Comparison of ENCODE assay signal across 22 cellular contexts in genomic region chr10:36344240-36344639, GRCh38.
A peak's percentile ranks its signal among the peaks of the same experiment; 100 is the strongest.
DNase-seq lines count a peak whose midpoint lies in the region; ATAC-seq and TF ChIP-seq lines count a peak whose summit lies in the region.
"Had no signal": no experiment of that assay in that cellular context is flagged by ENCODE, and none has a peak within 500 bp of the region (broad histone marks: within the 10 kb centered on the region; RNA-seq: fewer than 3 reads in every experiment).

No MANE protein-coding gene starts in this region.

- no peaks in the 10 kb centered on the region for H3K9me3 ChIP-seq in skeletal muscle satellite cell (replicated peaks; ENCODE audit: low read length)
- H3K9me3 ChIP-seq: lower lobe of right lung, pancreas, sigmoid colon, thyroid gland had no signal

- no peak for ATAC-seq in stimulated activated naive CD8-positive, alpha-beta T cell treated with anti-CD3 and anti-CD28 coated beads, Interleukin-15, Interleukin-2, amounts not matched to agents 100 U/mL and 50 U/mL, for 24 hours
- ATAC-seq in GM18511 (IDR thresholded peaks at IDR 0.05; ENCODE audit: unreplicated experiment): no peak
- ATAC-seq: activated T-cell treated with anti-CD3 and anti-CD28 coated beads, Interleukin-2, amount 50 U/mL, for 4 hours; lower lobe of right lung; naive thymus-derived CD4-positive, alpha-beta T cell; pancreas; stimulated activated memory B cell treated with anti-CD40 and anti-IgM and Interleukin-4, amounts not matched to agents 10 μg/mL and 1 μg/mL and 100 μg/mL, for 72 hours had no signal

- H3K4me1 Mint-ChIP-seq in chondrocyte (ENCODE audit: low read depth): peaks cover 33% of the 10 kb centered on the region
- H3K4me1 Mint-ChIP-seq: activated naive CD4-positive, alpha-beta T cell treated with anti-CD3 and anti-CD28 coated beads, Interleukin-2, amount 10 ng/mL, durations not matched to agents 7 days and 5 days; naive thymus-derived CD4-positive, alpha-beta T cell; stimulated activated memory B cell treated with anti-CD40 and anti-IgM and Interleukin-4, amounts not matched to agents 10 μg/mL and 1 μg/mL and 100 μg/mL, for 72 hours had no signal

- H3K36me3 ChIP-seq in skeletal muscle satellite cell (ENCODE audit: insufficient read depth, low read length): no peaks in the 10 kb centered on the region
- H3K36me3 ChIP-seq: lower lobe of right lung, pancreas, sigmoid colon, thyroid gland had no signal

- peak overlapping the region; percentile 8 for H3K9ac ChIP-seq in skeletal muscle satellite cell (ENCODE audit: low read depth, low read length)

- peak; percentile 12 for DNase-seq in GM04504 (ENCODE audit: low read depth)
- DNase-seq in amniotic epithelial cell (ENCODE audit: low read depth): peak; percentile 57
- DNase-seq in iris pigment epithelial cell (ENCODE audit: low read depth): peak; percentile 7
- DNase-seq in stimulated activated naive CD8-positive, alpha-beta T cell treated with anti-CD3 and anti-CD28 coated beads, Interleukin-15, Interleukin-2, amounts not matched to agents 100 U/mL and 50 U/mL, for 24 hours: no peak
- no peak for DNase-seq in chondrocyte (ENCODE audit: low spot score)
- DNase-seq in SKM-1 treated with dmso at 0.1 percent for 144 hours (lab: John Stamatoyannopoulos, UW; ENCODE audit: unreplicated experiment): no peak
- DNase-seq: activated CD8-positive, alpha-beta memory T cell treated with anti-CD3 and anti-CD28 coated beads for 24 hours; activated naive CD4-positive, alpha-beta T cell treated with anti-CD3 and anti-CD28 coated beads, Interleukin-2, amount 10 ng/mL, durations not matched to agents 7 days and 5 days; activated T-cell treated with anti-CD3 and anti-CD28 coated beads, Interleukin-2, amount 50 U/mL, for 4 hours; hypothalamus; Karpas-422; kidney; lower lobe of right lung; naive thymus-derived CD4-positive, alpha-beta T cell; NCI-H1417; NCI-H524 treated with DMSO at 0.1 percent for 48 hours; pancreas; sigmoid colon; thyroid gland had no signal

- no peak overlapping the region for H3K4me3 ChIP-seq in skeletal muscle satellite cell (ENCODE audit: low read length)
- H3K4me3 ChIP-seq: lower lobe of right lung, pancreas, sigmoid colon, thyroid gland had no signal

- H3K4me1 ChIP-seq in skeletal muscle satellite cell (ENCODE audit: control insufficient read depth, insufficient read depth, low read length): peaks cover 39% of the 10 kb centered on the region
- H3K4me1 ChIP-seq: lower lobe of right lung, pancreas, thyroid gland had no signal

- H3K4me2 ChIP-seq in skeletal muscle satellite cell (ENCODE audit: low read length): peak overlapping the region; percentile 26

- H3K27ac Mint-ChIP-seq in chondrocyte (ENCODE audit: unreplicated experiment): no peak overlapping the region
- H3K27ac Mint-ChIP-seq: activated naive CD4-positive, alpha-beta T cell treated with anti-CD3 and anti-CD28 coated beads, Interleukin-2, amount 10 ng/mL, durations not matched to agents 7 days and 5 days; naive thymus-derived CD4-positive, alpha-beta T cell; stimulated activated memory B cell treated with anti-CD40 and anti-IgM and Interleukin-4, amounts not matched to agents 10 μg/mL and 1 μg/mL and 100 μg/mL, for 72 hours had no signal

- H3K27me3 ChIP-seq in skeletal muscle satellite cell (ENCODE audit: control insufficient read depth, insufficient read depth, low read length): no peaks in the 10 kb centered on the region
- H3K27me3 ChIP-seq: pancreas, sigmoid colon, thyroid gland had no signal

- no peak for TF ChIP-seq CTCF in chondrocyte (IDR thresholded peaks at IDR 0.05)

- no peaks in the 10 kb centered on the region for H3K36me3 Mint-ChIP-seq in chondrocyte (ENCODE audit: low read depth)
- H3K36me3 Mint-ChIP-seq: activated naive CD4-positive, alpha-beta T cell treated with anti-CD3 and anti-CD28 coated beads, Interleukin-2, amount 10 ng/mL, durations not matched to agents 7 days and 5 days; naive thymus-derived CD4-positive, alpha-beta T cell; stimulated activated memory B cell treated with anti-CD40 and anti-IgM and Interleukin-4, amounts not matched to agents 10 μg/mL and 1 μg/mL and 100 μg/mL, for 72 hours had no signal

- no peaks in the 10 kb centered on the region for H3K27me3 Mint-ChIP-seq in chondrocyte (ENCODE audit: low read depth)
- H3K27me3 Mint-ChIP-seq: activated naive CD4-positive, alpha-beta T cell treated with anti-CD3 and anti-CD28 coated beads, Interleukin-2, amount 10 ng/mL, durations not matched to agents 7 days and 5 days; naive thymus-derived CD4-positive, alpha-beta T cell; stimulated activated memory B cell treated with anti-CD40 and anti-IgM and Interleukin-4, amounts not matched to agents 10 μg/mL and 1 μg/mL and 100 μg/mL, for 72 hours had no signal

- H3K9me3 Mint-ChIP-seq in chondrocyte (ENCODE audit: low read depth): peaks cover 5% of the 10 kb centered on the region
- H3K9me3 Mint-ChIP-seq: stimulated activated memory B cell treated with anti-CD40 and anti-IgM and Interleukin-4, amounts not matched to agents 10 μg/mL and 1 μg/mL and 100 μg/mL, for 72 hours had no signal

- H3K4me3 Mint-ChIP-seq in chondrocyte (ENCODE audit: unreplicated experiment): no peak overlapping the region
- H3K4me3 Mint-ChIP-seq: activated naive CD4-positive, alpha-beta T cell treated with anti-CD3 and anti-CD28 coated beads, Interleukin-2, amount 10 ng/mL, durations not matched to agents 7 days and 5 days; activated T-cell treated with anti-CD3 and anti-CD28 coated beads, Interleukin-2, amount 50 U/mL, for 4 hours; naive thymus-derived CD4-positive, alpha-beta T cell; stimulated activated memory B cell treated with anti-CD40 and anti-IgM and Interleukin-4, amounts not matched to agents 10 μg/mL and 1 μg/mL and 100 μg/mL, for 72 hours had no signal

Comparison
In these comparisons a context has a peak if more than half of its experiments do, and no peak if none do; other contexts are left out.
1. DNase-seq: peak in GM04504 (single experiment), amniotic epithelial cell (single experiment) and iris pigment epithelial cell (single experiment); none in stimulated activated naive CD8-positive, alpha-beta T cell treated with anti-CD3 and anti-CD28 coated beads, Interleukin-15, Interleukin-2, amounts not matched to agents 100 U/mL and 50 U/mL, for 24 hours (single experiment), chondrocyte (single experiment) and SKM-1 treated with dmso at 0.1 percent for 144 hours (single experiment).